In the genomic region with DNA sequence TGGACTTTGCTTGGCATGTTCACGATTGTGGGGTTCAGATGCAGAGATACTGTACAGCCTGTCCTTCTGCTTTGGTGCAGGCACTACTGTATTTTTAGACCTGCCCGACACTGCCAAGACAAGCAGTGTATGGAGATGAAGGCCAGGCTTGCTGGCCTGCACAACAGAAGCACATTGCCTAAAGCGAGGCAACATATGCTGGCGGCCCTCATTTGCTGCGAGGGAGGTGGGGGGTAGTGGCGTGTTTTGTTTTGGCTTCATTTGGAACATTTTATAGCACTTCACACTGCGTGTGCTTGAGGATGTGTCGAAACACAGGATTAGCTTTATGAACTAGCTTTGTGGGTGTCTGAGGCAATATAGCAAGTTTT, we compare ENCODE assay signal across 20 cellular contexts.
DNase-seq lines count a peak whose midpoint lies in the region; ATAC-seq and TF ChIP-seq lines count a peak whose summit lies in the region.
"Had no signal": no experiment of that assay in that cellular context is flagged by ENCODE, and none has a peak within 500 bp of the region (broad histone marks: within the 10 kb centered on the region; RNA-seq: fewer than 3 reads in every experiment).

No MANE protein-coding gene starts in this region.

- no peaks in the 10 kb centered on the region for H3K9me3 ChIP-seq in neutrophil
- H3K9me3 ChIP-seq: Peyer's patch had no signal

- H3K27ac ChIP-seq in C4-2B (peak overlapping the region; percentile 17; the same call in 1 of the 2 replicates), neutrophil (peak overlapping the region; percentile 72)
- H3K27ac ChIP-seq: brain microvascular endothelial cell, GM23248, Peyer's patch had no signal

- DNase-seq in NCI-H1694 treated with DMSO at 0.1 percent for 48 hours (lab: John Stamatoyannopoulos, UW) (peak; percentile 25), fibroblast of the conjunctiva (ENCODE audit: low read depth) (peak; percentile 29), globus pallidus (ENCODE audit: low spot score) (no peak), germinal center (ENCODE audit: low spot score) (no peak), head of caudate nucleus (no peak)
- DNase-seq: ACHN; activated CD4-positive, alpha-beta memory T cell treated with anti-CD3 and anti-CD28 coated beads for 36 hours; activated naive CD8-positive, alpha-beta T cell treated with anti-CD3 and anti-CD28 coated beads for 36 hours; activated T-cell treated with anti-CD3 and anti-CD28 coated beads, Interleukin-2, amount 50 U/mL, for 4 hours; brain microvascular endothelial cell; CD8-positive, alpha-beta memory T cell; EL; GM23248; NCI-H1930; Peyer's patch; stimulated activated CD4-positive, alpha-beta T cell treated with anti-CD3 and anti-CD28 coated beads, Interleukin-12 subunit alpha, Interleukin-12 subunit beta, amount 100 ng/mL, for 4 hours; stimulated activated naive CD4-positive, alpha-beta T cell had no signal

- no peak for TF ChIP-seq CTCF in C4-2B (conservative IDR thresholded peaks at IDR 0.05)
- no peak for TF ChIP-seq CTCF in neutrophil (IDR thresholded peaks at IDR 0.05)

- ATAC-seq in activated CD4-positive, CD25-positive, alpha-beta regulatory T cell treated with anti-CD3 and anti-CD28 coated beads, Interleukin-2, amount 50 U/mL, for 24 hours = no peak
- ATAC-seq: activated T-cell treated with anti-CD3 and anti-CD28 coated beads, Interleukin-2, amount 50 U/mL, for 4 hours had no signal

- intact Hi-C loops in head of caudate nucleus (cut with DNase I) = no loop called here

- H3K27me3 ChIP-seq in neutrophil = no peaks in the 10 kb centered on the region
- H3K27me3 ChIP-seq: brain microvascular endothelial cell, Peyer's patch had no signal

- peak overlapping the region; percentile 16 for H3K4me3 ChIP-seq in neutrophil (ENCODE audit: low read depth in 1 of 2, low read length in 1 of 2)
- H3K4me3 ChIP-seq: GM23248, Peyer's patch had no signal

- H3K4me1 ChIP-seq in neutrophil (ENCODE audit: control insufficient read depth in 1 of 2, insufficient read depth in 1 of 2, low read depth in 1 of 2, low read length in 1 of 2) = peaks cover 49 to 66% of the 10 kb centered on the region in 2 experiments
- H3K4me1 ChIP-seq: Peyer's patch had no signal

- H3K36me3 ChIP-seq in neutrophil = no peaks in the 10 kb centered on the region
- H3K36me3 ChIP-seq: brain microvascular endothelial cell, Peyer's patch had no signal

Comparison
In these comparisons a context has a peak if more than half of its experiments do, and no peak if none do; other contexts are left out.
1. DNase-seq: peak in NCI-H1694 treated with DMSO at 0.1 percent for 48 hours (single experiment) and fibroblast of the conjunctiva (single experiment); none in globus pallidus (single experiment), germinal center (single experiment) and head of caudate nucleus (0 of 42).